In the genomic region with DNA sequence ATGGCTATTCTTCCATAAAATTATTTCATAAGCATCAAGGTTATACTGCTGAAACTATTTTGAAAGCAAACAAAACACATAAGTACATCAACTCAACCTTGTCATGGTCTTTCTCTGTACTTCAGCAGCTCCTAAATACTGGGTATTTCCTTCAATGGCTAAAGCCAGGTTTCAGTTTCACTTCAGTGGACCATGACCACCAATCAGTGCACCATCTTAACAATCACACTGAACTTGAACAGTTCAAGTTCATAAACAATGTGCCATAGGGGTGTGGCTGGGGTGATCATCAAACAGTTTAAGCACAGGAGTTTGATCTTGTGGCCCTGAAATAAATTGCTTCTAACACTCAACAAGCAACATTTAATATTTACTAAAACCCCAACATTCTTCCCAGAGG, we compare ENCODE assay signal across 1 cellular context.
TF ChIP-seq lines count a peak whose summit lies in the region.

No MANE protein-coding gene starts in this region.

TF ChIP-seq in GM12878, 131 proteins besides CTCF, POLR2A, EP300 and RAD21:
- TF ChIP-seq, protein P1, sequence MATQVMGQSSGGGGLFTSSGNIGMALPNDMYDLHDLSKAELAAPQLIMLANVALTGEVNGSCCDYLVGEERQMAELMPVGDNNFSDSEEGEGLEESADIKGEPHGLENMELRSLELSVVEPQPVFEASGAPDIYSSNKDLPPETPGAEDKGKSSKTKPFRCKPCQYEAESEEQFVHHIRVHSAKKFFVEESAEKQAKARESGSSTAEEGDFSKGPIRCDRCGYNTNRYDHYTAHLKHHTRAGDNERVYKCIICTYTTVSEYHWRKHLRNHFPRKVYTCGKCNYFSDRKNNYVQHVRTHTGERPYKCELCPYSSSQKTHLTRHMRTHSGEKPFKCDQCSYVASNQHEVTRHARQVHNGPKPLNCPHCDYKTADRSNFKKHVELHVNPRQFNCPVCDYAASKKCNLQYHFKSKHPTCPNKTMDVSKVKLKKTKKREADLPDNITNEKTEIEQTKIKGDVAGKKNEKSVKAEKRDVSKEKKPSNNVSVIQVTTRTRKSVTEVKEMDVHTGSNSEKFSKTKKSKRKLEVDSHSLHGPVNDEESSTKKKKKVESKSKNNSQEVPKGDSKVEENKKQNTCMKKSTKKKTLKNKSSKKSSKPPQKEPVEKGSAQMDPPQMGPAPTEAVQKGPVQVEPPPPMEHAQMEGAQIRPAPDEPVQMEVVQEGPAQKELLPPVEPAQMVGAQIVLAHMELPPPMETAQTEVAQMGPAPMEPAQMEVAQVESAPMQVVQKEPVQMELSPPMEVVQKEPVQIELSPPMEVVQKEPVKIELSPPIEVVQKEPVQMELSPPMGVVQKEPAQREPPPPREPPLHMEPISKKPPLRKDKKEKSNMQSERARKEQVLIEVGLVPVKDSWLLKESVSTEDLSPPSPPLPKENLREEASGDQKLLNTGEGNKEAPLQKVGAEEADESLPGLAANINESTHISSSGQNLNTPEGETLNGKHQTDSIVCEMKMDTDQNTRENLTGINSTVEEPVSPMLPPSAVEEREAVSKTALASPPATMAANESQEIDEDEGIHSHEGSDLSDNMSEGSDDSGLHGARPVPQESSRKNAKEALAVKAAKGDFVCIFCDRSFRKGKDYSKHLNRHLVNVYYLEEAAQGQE (IDR thresholded peaks at IDR 0.05; ENCODE audit: low read depth, low read length): no peak
- TF ChIP-seq, protein P2, sequence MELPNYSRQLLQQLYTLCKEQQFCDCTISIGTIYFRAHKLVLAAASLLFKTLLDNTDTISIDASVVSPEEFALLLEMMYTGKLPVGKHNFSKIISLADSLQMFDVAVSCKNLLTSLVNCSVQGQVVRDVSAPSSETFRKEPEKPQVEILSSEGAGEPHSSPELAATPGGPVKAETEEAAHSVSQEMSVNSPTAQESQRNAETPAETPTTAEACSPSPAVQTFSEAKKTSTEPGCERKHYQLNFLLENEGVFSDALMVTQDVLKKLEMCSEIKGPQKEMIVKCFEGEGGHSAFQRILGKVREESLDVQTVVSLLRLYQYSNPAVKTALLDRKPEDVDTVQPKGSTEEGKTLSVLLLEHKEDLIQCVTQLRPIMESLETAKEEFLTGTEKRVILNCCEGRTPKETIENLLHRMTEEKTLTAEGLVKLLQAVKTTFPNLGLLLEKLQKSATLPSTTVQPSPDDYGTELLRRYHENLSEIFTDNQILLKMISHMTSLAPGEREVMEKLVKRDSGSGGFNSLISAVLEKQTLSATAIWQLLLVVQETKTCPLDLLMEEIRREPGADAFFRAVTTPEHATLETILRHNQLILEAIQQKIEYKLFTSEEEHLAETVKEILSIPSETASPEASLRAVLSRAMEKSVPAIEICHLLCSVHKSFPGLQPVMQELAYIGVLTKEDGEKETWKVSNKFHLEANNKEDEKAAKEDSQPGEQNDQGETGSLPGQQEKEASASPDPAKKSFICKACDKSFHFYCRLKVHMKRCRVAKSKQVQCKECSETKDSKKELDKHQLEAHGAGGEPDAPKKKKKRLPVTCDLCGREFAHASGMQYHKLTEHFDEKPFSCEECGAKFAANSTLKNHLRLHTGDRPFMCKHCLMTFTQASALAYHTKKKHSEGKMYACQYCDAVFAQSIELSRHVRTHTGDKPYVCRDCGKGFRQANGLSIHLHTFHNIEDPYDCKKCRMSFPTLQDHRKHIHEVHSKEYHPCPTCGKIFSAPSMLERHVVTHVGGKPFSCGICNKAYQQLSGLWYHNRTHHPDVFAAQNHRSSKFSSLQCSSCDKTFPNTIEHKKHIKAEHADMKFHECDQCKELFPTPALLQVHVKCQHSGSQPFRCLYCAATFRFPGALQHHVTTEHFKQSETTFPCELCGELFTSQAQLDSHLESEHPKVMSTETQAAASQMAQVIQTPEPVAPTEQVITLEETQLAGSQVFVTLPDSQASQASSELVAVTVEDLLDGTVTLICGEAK (IDR thresholded peaks at IDR 0.05; ENCODE audit: borderline replicate concordance): no peak
- TF ChIP-seq TAF1 (IDR thresholded peaks at IDR 0.05; ENCODE audit: borderline replicate concordance, low read depth, low read length): no peak
- no peak for TF ChIP-seq CBX5 (IDR thresholded peaks at IDR 0.05; ENCODE audit: low read depth)
- TF ChIP-seq JUND (IDR thresholded peaks at IDR 0.05; ENCODE audit: low read depth, low read length): no peak
- no peak for TF ChIP-seq ZNF622 (IDR thresholded peaks at IDR 0.05)
- TF ChIP-seq MEF2A (IDR thresholded peaks at IDR 0.05; ENCODE audit: insufficient read depth, low read depth, low read length): no peak
- TF ChIP-seq, protein P3, sequence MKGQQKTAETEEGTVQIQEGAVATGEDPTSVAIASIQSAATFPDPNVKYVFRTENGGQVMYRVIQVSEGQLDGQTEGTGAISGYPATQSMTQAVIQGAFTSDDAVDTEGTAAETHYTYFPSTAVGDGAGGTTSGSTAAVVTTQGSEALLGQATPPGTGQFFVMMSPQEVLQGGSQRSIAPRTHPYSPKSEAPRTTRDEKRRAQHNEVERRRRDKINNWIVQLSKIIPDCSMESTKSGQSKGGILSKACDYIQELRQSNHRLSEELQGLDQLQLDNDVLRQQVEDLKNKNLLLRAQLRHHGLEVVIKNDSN (IDR thresholded peaks at IDR 0.05; ENCODE audit: borderline replicate concordance, extremely low read length, insufficient read depth, low read depth, low read length): no peak
- no peak for TF ChIP-seq ZNF274 (IDR thresholded peaks at IDR 0.05; ENCODE audit: insufficient read depth, insufficient read length)
- TF ChIP-seq RB1 (IDR thresholded peaks at IDR 0.05; ENCODE audit: borderline replicate concordance): no peak
- TF ChIP-seq JUNB (IDR thresholded peaks at IDR 0.05): no peak
